In genomic region chr5:56917534-56917933, GRCh38 we compare ENCODE assay signal across 17 cellular contexts. TPM values are rescaled to one million over a fixed set of nuclear protein-coding genes. Genes with fewer than 3 reads are reported as not detected.
A peak's percentile ranks its signal among the peaks of the same experiment; 100 is the strongest.
DNase-seq lines count a peak whose midpoint lies in the region; ATAC-seq and TF ChIP-seq lines count a peak whose summit lies in the region.
"Had no signal": no experiment of that assay in that cellular context is flagged by ENCODE, and none has a peak within 500 bp of the region (broad histone marks: within the 10 kb centered on the region; RNA-seq: fewer than 3 reads in every experiment).

No MANE protein-coding gene starts in this region.

- H2AFZ ChIP-seq in GM23338 (no peak overlapping the region), neural progenitor cell (replicated peaks) (no peak overlapping the region)

- H3K4me2 ChIP-seq in GM23338 = no peak overlapping the region
- no peak overlapping the region for H3K4me2 ChIP-seq in neural progenitor cell

- H4K20me1 ChIP-seq in GM23338 (replicated peaks; ENCODE audit: insufficient read depth) (no peaks in the 10 kb centered on the region), neural progenitor cell (ENCODE audit: low read depth) (no peaks in the 10 kb centered on the region)

- no peak overlapping the region for H3K9ac ChIP-seq in neural progenitor cell

- H3K4me1 ChIP-seq in GM23338 (ENCODE audit: insufficient read depth) (no peaks in the 10 kb centered on the region), right atrium auricular region (no peaks in the 10 kb centered on the region), neural progenitor cell (no peaks in the 10 kb centered on the region)

- H3K9me3 ChIP-seq in right atrium auricular region = no peaks in the 10 kb centered on the region
- no peaks in the 10 kb centered on the region for H3K9me3 ChIP-seq in neural progenitor cell (ENCODE audit: low read depth)

- H3K27me3 Mint-ChIP-seq in GM23338 (ENCODE audit: insufficient read depth, low read depth, poor library complexity) (no peaks in the 10 kb centered on the region), endothelial cell (ENCODE audit: unreplicated experiment) (peaks cover 2% of the 10 kb centered on the region), neural progenitor cell (ENCODE audit: insufficient read depth, low read depth) (no peaks in the 10 kb centered on the region)
- H3K27me3 Mint-ChIP-seq: B cell; CD4-positive, alpha-beta T cell; IgD-negative memory B cell had no signal

- no peaks in the 10 kb centered on the region for H3K9me2 ChIP-seq in GM23338 (ENCODE audit: insufficient read depth)

- H3K9me3 Mint-ChIP-seq in GM23338 (peaks cover under 1% of the 10 kb centered on the region; the same call in 2 of the 3 replicates), endothelial cell (ENCODE audit: unreplicated experiment) (no peaks in the 10 kb centered on the region), neural progenitor cell (no peaks in the 10 kb centered on the region)
- H3K9me3 Mint-ChIP-seq: CD4-positive, alpha-beta T cell; IgD-negative memory B cell had no signal

- intact Hi-C loops in sciatic nerve (cut with DNase I) = no loop called here

- H3K4me1 Mint-ChIP-seq in GM23338 (peaks cover 10% of the 10 kb centered on the region), endothelial cell (ENCODE audit: unreplicated experiment) (no peaks in the 10 kb centered on the region), neural progenitor cell (no peaks in the 10 kb centered on the region)
- H3K4me1 Mint-ChIP-seq: B cell had no signal

- DNase-seq in GM23338 (ENCODE audit: low spot score) = no peak
- DNase-seq in endothelial cell (ENCODE audit: low spot score) = no peak
- no peak for DNase-seq in right atrium auricular region (ENCODE audit: low spot score)
- DNase-seq in neural progenitor cell (ENCODE audit: low spot score) = no peak
- DNase-seq in sciatic nerve (ENCODE audit: low spot score) = no peak
- DNase-seq in coronary artery (ENCODE audit: low spot score) = no peak
- no peak for DNase-seq in foreskin fibroblast
- DNase-seq in DMS 273 (lab: John Stamatoyannopoulos, UW; ENCODE audit: unreplicated experiment) = no peak
- DNase-seq: CD4-positive, alpha-beta T cell; H7; MV-4-11; NCI-H146; NCI-H2081 treated with DMSO at 0.1 percent for 48 hours; NCI-H524 treated with DMSO at 0.1 percent for 48 hours had no signal

- H3K4me3 ChIP-seq in GM23338 (no peak overlapping the region), right atrium auricular region (no peak overlapping the region), neural progenitor cell (no peak overlapping the region), coronary artery (no peak overlapping the region), foreskin fibroblast (ENCODE audit: low read depth in 1 of 2, low read length in 2 of 2) (no peak overlapping the region)

- no peaks in the 10 kb centered on the region for H3K79me2 ChIP-seq in GM23338 (replicated peaks; ENCODE audit: insufficient read depth)
- H3K79me2 ChIP-seq in neural progenitor cell (ENCODE audit: low read depth) = peaks cover 23% of the 10 kb centered on the region

- H3K4me3 Mint-ChIP-seq in GM23338 (no peak overlapping the region), endothelial cell (ENCODE audit: unreplicated experiment) (no peak overlapping the region), neural progenitor cell (no peak overlapping the region)
- H3K4me3 Mint-ChIP-seq: B cell; CD4-positive, alpha-beta T cell; IgD-negative memory B cell had no signal

- ATAC-seq in GM23338 = peak; percentile 50
- ATAC-seq in sciatic nerve = no peak

- H3K36me3 ChIP-seq in GM23338 (ENCODE audit: insufficient read depth) (peaks cover 8% of the 10 kb centered on the region), right atrium auricular region (peaks cover 14% of the 10 kb centered on the region), neural progenitor cell (peaks cover 17% of the 10 kb centered on the region)

- no peaks in the 10 kb centered on the region for H3K27me3 ChIP-seq in GM23338 (ENCODE audit: insufficient read depth)
- no peaks in the 10 kb centered on the region for H3K27me3 ChIP-seq in right atrium auricular region
- H3K27me3 ChIP-seq in neural progenitor cell = no peaks in the 10 kb centered on the region

- H3K27ac ChIP-seq in GM23338 (ENCODE audit: low read depth) (no peak overlapping the region; the same call in 1 of the 2 replicates), right atrium auricular region (peak overlapping the region; percentile 17 to 37), neural progenitor cell (peak overlapping the region; percentile 47), coronary artery (no peak overlapping the region)
- H3K27ac ChIP-seq: RWPE1 had no signal

- H3F3A ChIP-seq in GM23338 (replicated peaks; ENCODE audit: low read depth) = no peaks in the 10 kb centered on the region
- peaks cover 17% of the 10 kb centered on the region for H3F3A ChIP-seq in neural progenitor cell (ENCODE audit: low read depth)

- no peak overlapping the region for H3K27ac Mint-ChIP-seq in GM23338
- H3K27ac Mint-ChIP-seq in endothelial cell (ENCODE audit: unreplicated experiment) = peak overlapping the region; percentile 24
- H3K27ac Mint-ChIP-seq in neural progenitor cell = no peak overlapping the region
- H3K27ac Mint-ChIP-seq: B cell; CD4-positive, alpha-beta T cell had no signal

- TF ChIP-seq CTCF in GM23338 (conservative IDR thresholded peaks at IDR 0.05; ENCODE audit: low read depth in 2 of 2) (no peak), endothelial cell (IDR thresholded peaks at IDR 0.05; ENCODE audit: unreplicated experiment) (no peak), right atrium auricular region (IDR thresholded peaks at IDR 0.05) (no peak), neural progenitor cell (IDR thresholded peaks at IDR 0.05) (no peak), coronary artery (IDR thresholded peaks at IDR 0.05) (no peak), foreskin fibroblast (IDR thresholded peaks at IDR 0.05; ENCODE audit: low read depth, low read length) (no peak)

- peaks cover 31% of the 10 kb centered on the region for H3K36me3 Mint-ChIP-seq in GM23338 (ENCODE audit: low read depth)
- peaks cover 8% of the 10 kb centered on the region for H3K36me3 Mint-ChIP-seq in endothelial cell (ENCODE audit: low read depth, unreplicated experiment)
- peaks cover 14% of the 10 kb centered on the region for H3K36me3 Mint-ChIP-seq in neural progenitor cell
- H3K36me3 Mint-ChIP-seq: IgD-negative memory B cell had no signal

TF ChIP-seq in GM23338, 12 proteins besides CTCF, POLR2A, EP300 and RAD21 (continues in another document):
- TF ChIP-seq ZNF114 (CRISPR knock-in tag; IDR thresholded peaks at IDR 0.05) (no peak), ZNF331 (CRISPR knock-in tag; IDR thresholded peaks at IDR 0.05; ENCODE audit: low read depth) (no peak)

RNA-seq across cellular contexts. Expression of gene SETD9, which starts 8.1 kb away (rescaled TPM):
- total RNA-seq in GM23338 (2014; rRNA removed; shearing (Covaris generic)) = 13.1 and 19.3 TPM in 2 replicates
- 17.7 and 19.2 TPM in 2 replicates for polyA plus RNA-seq in GM23338 (2016; fragmentation: Nextera tagmentation; extraction: Ambion mirVana)
- total RNA-seq in endothelial cell (ENCODE audit: unreplicated experiment) = 16.0 TPM
- 10 to 100 TPM; 11.8 to 21.5 TPM for total RNA-seq in right atrium auricular region
- 18.6 and 39.3 TPM in 2 replicates for total RNA-seq in neural progenitor cell (ENCODE audit: low replicate concordance)
- total RNA-seq in sciatic nerve = 8.2 TPM

RNA-seq across cellular contexts. Expression of gene MIER3, which starts 34.4 kb away (rescaled TPM):
- 32.7 and 36.3 TPM in 2 replicates for total RNA-seq in GM23338 (2014; rRNA removed; shearing (Covaris generic))
- polyA plus RNA-seq in GM23338 (2016; fragmentation: Nextera tagmentation; extraction: Ambion mirVana) = 10.1 and 12.0 TPM in 2 replicates
- total RNA-seq in endothelial cell (ENCODE audit: unreplicated experiment) (52.3 TPM), right atrium auricular region (10 to 100 TPM; 11.2 to 20.4 TPM), neural progenitor cell (ENCODE audit: low replicate concordance) (66.2 and 106 TPM in 2 replicates), sciatic nerve (34.1 TPM)

Comparison
In these comparisons a context has a peak if more than half of its experiments do, and no peak if none do; other contexts are left out.
1. H3K27ac ChIP-seq: peak in right atrium auricular region (2 of 2) and neural progenitor cell (single experiment); none in GM23338 (single experiment) and coronary artery (0 of 2).